1 cellular context compared by ENCODE assay signal in genomic region chr10:97197030-97197500, GRCh38.
TF ChIP-seq lines count a peak whose summit lies in the region.

No MANE protein-coding gene starts in this region.

TF ChIP-seq in HCT116, 20 proteins besides CTCF, POLR2A, EP300 and RAD21:
- TF ChIP-seq ATF3 (IDR thresholded peaks at IDR 0.05) (no peak), ZFX (IDR thresholded peaks at IDR 0.05) (no peak), FOSL1 (IDR thresholded peaks at IDR 0.05; ENCODE audit: low read depth) (no peak), MAX (IDR thresholded peaks at IDR 0.05) (no peak)
